13 cellular contexts compared by ENCODE assay signal in the genomic region with DNA sequence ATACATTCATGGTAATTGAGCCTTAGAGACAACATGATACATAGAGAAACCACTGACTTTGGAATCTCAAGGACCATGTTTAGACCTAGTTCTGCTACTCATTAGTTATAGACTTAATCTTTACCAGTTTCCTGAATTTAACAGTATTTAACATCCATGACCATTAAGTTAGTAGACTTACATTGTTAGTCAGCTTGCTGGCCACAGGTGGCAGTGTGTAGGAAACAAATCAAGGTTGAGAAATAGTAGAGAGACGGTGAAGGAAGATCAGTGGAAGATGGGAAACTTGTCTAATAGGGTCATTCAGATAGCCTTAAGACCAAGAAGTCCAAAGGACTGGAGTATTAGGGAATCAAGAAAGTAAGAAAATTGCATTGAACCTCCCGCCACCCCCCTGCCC. TPM values are rescaled to one million over a fixed set of nuclear protein-coding genes. Genes with fewer than 3 reads are reported as not detected.
A peak's percentile ranks its signal among the peaks of the same experiment; 100 is the strongest.
DNase-seq lines count a peak whose midpoint lies in the region; FAIRE-seq and TF ChIP-seq lines count a peak whose summit lies in the region.
"Had no signal": no experiment of that assay in that cellular context is flagged by ENCODE, and none has a peak within 500 bp of the region (broad histone marks: within the 10 kb centered on the region; RNA-seq: fewer than 3 reads in every experiment).

No MANE protein-coding gene starts in this region.

- H3K79me2 ChIP-seq in OCI-LY1 (ENCODE audit: insufficient read depth, low read length) = no peaks in the 10 kb centered on the region

- no peak overlapping the region for H2AFZ ChIP-seq in OCI-LY1 (ENCODE audit: low read length)

- no peak overlapping the region for H3K4me2 ChIP-seq in OCI-LY1 (ENCODE audit: low read length)

- no peaks in the 10 kb centered on the region for H3K27me3 ChIP-seq in OCI-LY1 (ENCODE audit: insufficient read depth, low read length)
- H3K27me3 ChIP-seq: esophagus muscularis mucosa, left lung had no signal

- FAIRE-seq in G401.6 (lab: Jason Lieb, UNC) = peak; percentile 83
- FAIRE-seq in GM19239 (lab: Jason Lieb, UNC) = no peak

- no peaks in the 10 kb centered on the region for H4K20me1 ChIP-seq in OCI-LY1 (ENCODE audit: insufficient read depth, low read length)

- H3K9ac ChIP-seq in OCI-LY1 (ENCODE audit: low read length) = no peak overlapping the region

- no peaks in the 10 kb centered on the region for H3K4me1 ChIP-seq in OCI-LY1 (ENCODE audit: insufficient read depth, low read length, severe bottlenecking)

- peaks cover 6% of the 10 kb centered on the region; the same call in 1 of the 2 replicates for H3K36me3 ChIP-seq in OCI-LY1 (ENCODE audit: insufficient read depth, low read length)

- H3K9me2 ChIP-seq in OCI-LY1 (ENCODE audit: low read depth, low read length) = no peaks in the 10 kb centered on the region

- DNase-seq in epithelial cell of proximal tubule (ENCODE audit: low read depth) = no peak
- no peak for DNase-seq in GM19239 (ENCODE audit: insufficient read length, low spot score)
- no peak for DNase-seq in UCSD-AML1 (lab: John Stamatoyannopoulos, UW; ENCODE audit: unreplicated experiment)
- DNase-seq in T1000 (lab: John Stamatoyannopoulos, UW) = no peak
- no peak for DNase-seq in NCI-H2029 (lab: John Stamatoyannopoulos, UW)
- DNase-seq: anterior cingulate cortex, left lung, NCI-H510A treated with DMSO at 0.1 percent for 48 hours had no signal

- no peaks in the 10 kb centered on the region for H3F3A ChIP-seq in OCI-LY1 (ENCODE audit: insufficient read depth, low read length)

- no peaks in the 10 kb centered on the region for H3K9me3 ChIP-seq in OCI-LY1 (ENCODE audit: low read length)
- H3K9me3 ChIP-seq: esophagus muscularis mucosa, left lung had no signal

- H3K27ac ChIP-seq in 22Rv1 (no peak overlapping the region), OCI-LY1 (ENCODE audit: low read depth, low read length, poor library complexity, severe bottlenecking) (no peak overlapping the region)
- H3K27ac ChIP-seq: esophagus muscularis mucosa, left lung had no signal

- TF ChIP-seq CTCF in 22Rv1 (IDR thresholded peaks at IDR 0.05) = peak; percentile 38
- TF ChIP-seq CTCF in OCI-LY1 (IDR thresholded peaks at IDR 0.05; ENCODE audit: low read length) = peak; percentile 61; the same call in 1 of the 2 replicates
- peak; percentile 50 for TF ChIP-seq CTCF in epithelial cell of proximal tubule (conservative IDR thresholded peaks at IDR 0.05; ENCODE audit: low read depth, low read length)

- H3K4me3 ChIP-seq in OCI-LY1 (ENCODE audit: low read depth, low read length, poor library complexity, severe bottlenecking) (no peak overlapping the region), epithelial cell of proximal tubule (ENCODE audit: low read depth, low read length) (no peak overlapping the region)
- H3K4me3 ChIP-seq: esophagus muscularis mucosa, left lung had no signal

RNA-seq across cellular contexts. Expression of a gene that starts 31.0 kb away (rescaled TPM):
- not detected in 2 replicates for total RNA-seq in epithelial cell of proximal tubule
- total RNA-seq: ureter had no signal

RNA-seq across cellular contexts. Expression of a gene that starts 47.8 kb away (rescaled TPM):
- not detected in 2 replicates for total RNA-seq in epithelial cell of proximal tubule

RNA-seq across cellular contexts. Expression of a gene that starts 55.4 kb away (rescaled TPM):
- 0.29 TPM in 1 of 2 replicates, not detected in the other for total RNA-seq in epithelial cell of proximal tubule
